In genomic region chr4:146927710-146928109, GRCh38 we compare ENCODE assay signal across 33 cellular contexts. TPM values are rescaled to one million over a fixed set of nuclear protein-coding genes. Genes with fewer than 3 reads are reported as not detected.
"Had no signal": no experiment of that assay in that cellular context is flagged by ENCODE, and none has a peak within 500 bp of the region (broad histone marks: within the 10 kb centered on the region; RNA-seq: fewer than 3 reads in every experiment).

No MANE protein-coding gene starts in this region.

- ATAC-seq: activated CD4-positive, alpha-beta T cell treated with anti-CD3 and anti-CD28 coated beads for 36 hours; activated CD8-positive, alpha-beta memory T cell treated with anti-CD3 and anti-CD28 coated beads, Interleukin-2, amount 10 ng/mL, durations not matched to agents 7 days and 5 days; activated CD8-positive, alpha-beta T cell treated with anti-CD3 and anti-CD28 coated beads, Interleukin-2, amount 10 ng/mL, durations not matched to agents 7 days and 5 days; activated naive CD8-positive, alpha-beta T cell treated with anti-CD3 and anti-CD28 coated beads, Interleukin-2, amount 50 U/mL, for 24 hours; body of pancreas; esophagus mucosa; gastroesophageal sphincter had no signal

- H3K9me3 ChIP-seq: adrenal gland, body of pancreas, gastroesophageal sphincter had no signal

- H3K4me3 ChIP-seq: adrenal gland, body of pancreas, coronary artery, dorsolateral prefrontal cortex, gastroesophageal sphincter had no signal

- H3K27ac ChIP-seq: adrenal gland, body of pancreas, coronary artery, dorsolateral prefrontal cortex, gastroesophageal sphincter had no signal

- H3K4me1 ChIP-seq: adrenal gland, body of pancreas, gastroesophageal sphincter had no signal

- H3K36me3 ChIP-seq: adrenal gland, gastroesophageal sphincter had no signal

- DNase-seq: activated CD4-positive, alpha-beta memory T cell treated with anti-CD3 and anti-CD28 coated beads for 36 hours; activated CD4-positive, alpha-beta T cell treated with anti-CD3 and anti-CD28 coated beads for 36 hours; activated CD4-positive, alpha-beta T cell treated with anti-CD3 and anti-CD28 coated beads, Interleukin-2, amount 10 ng/mL, durations not matched to agents 24 days and 14 days; activated CD4-positive, CD25-positive, alpha-beta regulatory T cell; activated CD4-positive, CD25-positive, alpha-beta regulatory T cell treated with anti-CD3 and anti-CD28 coated beads, Interleukin-2, amount 50 U/mL, for 72 hours; activated CD8-positive, alpha-beta memory T cell treated with anti-CD3 and anti-CD28 coated beads, Interleukin-2, amount 10 ng/mL, durations not matched to agents 7 days and 5 days; activated CD8-positive, alpha-beta memory T cell treated with anti-CD3 and anti-CD28 coated beads, Interleukin-2, amount 50 U/mL, for 4 hours; activated CD8-positive, alpha-beta T cell treated with anti-CD3 and anti-CD28 coated beads, Interleukin-2, amount 10 ng/mL, durations not matched to agents 7 days and 5 days; activated effector memory CD4-positive, alpha-beta T cell treated with anti-CD3 and anti-CD28 coated beads, Interleukin-2, amount 50 U/mL, for 16 hours; activated naive CD4-positive, alpha-beta T cell treated with anti-CD3 and anti-CD28 coated beads for 36 hours; activated naive CD8-positive, alpha-beta T cell treated with anti-CD3 and anti-CD28 coated beads for 36 hours; activated naive CD8-positive, alpha-beta T cell treated with anti-CD3 and anti-CD28 coated beads, Interleukin-2, amount 50 U/mL, for 24 hours; activated T-cell treated with anti-CD3 and anti-CD28 coated beads, Interleukin-2, amount 50 U/mL, for 1 hour; activated T-cell treated with anti-CD3 and anti-CD28 coated beads, Interleukin-2, amount 50 U/mL, for 48 hours; adrenal gland; amygdala; aorta; body of pancreas; central memory CD4-positive, alpha-beta T cell; cerebellar nuclear complex; dorsolateral prefrontal cortex; effector memory CD4-positive, alpha-beta T cell; endodermal cell; foreskin melanocyte; T-helper 2 cell had no signal

- H3K27me3 ChIP-seq: body of pancreas, gastroesophageal sphincter had no signal

RNA-seq across cellular contexts. Expression of gene TTC29, which starts 18.0 kb away (rescaled TPM):
- total RNA-seq: activated CD4-positive, alpha-beta memory T cell treated with anti-CD3 and anti-CD28 coated beads for 36 hours; activated CD4-positive, alpha-beta T cell treated with anti-CD3 and anti-CD28 coated beads for 36 hours; activated CD4-positive, alpha-beta T cell treated with anti-CD3 and anti-CD28 coated beads, Interleukin-2, amount 10 ng/mL, durations not matched to agents 24 days and 14 days; activated CD8-positive, alpha-beta memory T cell treated with anti-CD3 and anti-CD28 coated beads for 36 hours; activated CD8-positive, alpha-beta memory T cell treated with anti-CD3 and anti-CD28 coated beads, Interleukin-2, amount 10 ng/mL, durations not matched to agents 7 days and 5 days; activated CD8-positive, alpha-beta T cell treated with anti-CD3 and anti-CD28 coated beads, Interleukin-2, amount 10 ng/mL, durations not matched to agents 7 days and 5 days; activated naive CD4-positive, alpha-beta T cell treated with anti-CD3 and anti-CD28 coated beads for 36 hours; activated naive CD8-positive, alpha-beta T cell treated with anti-CD3 and anti-CD28 coated beads for 36 hours; activated T-helper 1 cell treated with anti-CD3 and anti-CD28 coated beads, Interleukin-12 subunit alpha, Interleukin-12 subunit beta, Interleukin-2, Interleukin-4 antibody, amounts not matched to agents 30 ng/mL and 10 ng/mL and 1 ng/mL, durations not matched to agents 14 hours and 24 hours and 36 hours; activated T-helper 2 cell treated with anti-CD3 and anti-CD28 coated beads, Interferon-gamma antibody, Interleukin-2, Interleukin-4, amounts not matched to agents 10 μg/mL and 5 μg/mL and 100 μg/mL, durations not matched to agents 14 hours and 24 hours and 36 hours; adrenal gland; aorta; body of pancreas; esophagus mucosa; fibroblast of villous mesenchyme; gastroesophageal sphincter; T-helper 1 cell treated with Interleukin-12 subunit alpha and Interleukin-12 subunit beta and Interleukin-4 antibody, amounts not matched to agents 30 ng/mL and 1 ng/mL, for 36 hours had no signal
- polyA plus RNA-seq: adrenal gland, aorta had no signal
